Comparison of ENCODE assay signal across 1 cellular context in the genomic region with DNA sequence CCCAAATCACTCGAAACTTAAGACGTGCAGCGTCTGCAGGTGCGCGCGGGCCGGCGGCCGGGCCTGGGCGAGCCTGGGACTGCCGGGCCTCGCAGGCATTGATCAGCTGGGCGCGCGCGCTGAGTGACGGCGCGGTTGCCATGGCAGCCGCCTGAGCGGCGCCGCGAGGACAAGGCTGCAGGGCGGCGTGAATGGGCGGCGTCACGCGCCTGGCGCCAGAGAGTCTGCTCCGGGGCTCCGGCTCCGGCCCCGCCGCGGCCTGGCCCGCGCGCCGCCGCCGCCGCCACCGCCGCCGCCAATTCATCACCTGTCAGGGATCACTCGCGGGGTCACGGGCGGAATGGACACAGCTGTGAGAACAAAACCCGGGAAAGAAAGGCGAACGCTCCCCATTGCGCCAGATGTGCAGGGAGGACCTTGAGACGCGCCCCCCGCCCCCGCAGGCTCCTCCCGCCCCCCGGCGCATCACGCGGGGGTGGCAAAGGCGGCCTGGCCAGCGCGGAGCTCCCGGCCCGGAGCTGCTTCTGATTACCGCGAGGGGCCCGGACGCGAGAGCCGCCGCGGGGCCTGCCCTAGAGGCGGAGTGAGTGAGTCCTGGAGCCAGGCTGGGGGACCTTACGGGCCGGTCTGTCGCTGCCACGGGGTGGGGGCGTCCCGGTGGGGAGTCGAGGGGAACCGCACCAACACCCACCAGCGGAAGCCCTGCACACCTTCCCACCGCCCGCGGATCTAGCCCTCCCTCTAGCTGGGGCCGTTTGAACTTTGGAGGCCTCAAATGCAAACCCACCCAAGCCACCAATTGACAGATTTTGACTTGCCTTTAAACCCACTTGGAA.
A peak's percentile ranks its signal among the peaks of the same experiment; 100 is the strongest.
TF ChIP-seq lines count a peak whose summit lies in the region.

No MANE protein-coding gene starts in this region.

TF ChIP-seq in HepG2, 621 proteins besides CTCF, POLR2A, EP300 and RAD21 (continued from another document and continues in another):
- TF ChIP-seq, protein P1, sequence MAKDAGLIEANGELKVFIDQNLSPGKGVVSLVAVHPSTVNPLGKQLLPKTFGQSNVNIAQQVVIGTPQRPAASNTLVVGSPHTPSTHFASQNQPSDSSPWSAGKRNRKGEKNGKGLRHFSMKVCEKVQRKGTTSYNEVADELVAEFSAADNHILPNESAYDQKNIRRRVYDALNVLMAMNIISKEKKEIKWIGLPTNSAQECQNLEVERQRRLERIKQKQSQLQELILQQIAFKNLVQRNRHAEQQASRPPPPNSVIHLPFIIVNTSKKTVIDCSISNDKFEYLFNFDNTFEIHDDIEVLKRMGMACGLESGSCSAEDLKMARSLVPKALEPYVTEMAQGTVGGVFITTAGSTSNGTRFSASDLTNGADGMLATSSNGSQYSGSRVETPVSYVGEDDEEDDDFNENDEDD (CRISPR knock-in tag; IDR thresholded peaks at IDR 0.05; ENCODE audit: borderline replicate concordance) = peak; percentile 72; the same call in 1 of the 2 replicates
- TF ChIP-seq JUND (CRISPR knock-in tag; IDR thresholded peaks at IDR 0.05) (no peak), NFKB2 (CRISPR knock-in tag; IDR thresholded peaks at IDR 0.05; ENCODE audit: borderline replicate concordance) (peak; percentile 59; the same call in 1 of the 2 replicates), IKZF4 (CRISPR knock-in tag; IDR thresholded peaks at IDR 0.05; ENCODE audit: borderline replicate concordance, low read depth, not compliant biosample characterization) (peak; percentile 75), BHLHE40 (IDR thresholded peaks at IDR 0.05; ENCODE audit: low read length) (peak; percentile 78), HMGXB4 (CRISPR knock-in tag; IDR thresholded peaks at IDR 0.05; ENCODE audit: borderline replicate concordance in 1 of 2, low read depth in 1 of 2) (peak in 1 of 2 experiments; percentile 91; a peak in 2 of 4 replicates), DNMT1 (CRISPR knock-in tag; IDR thresholded peaks at IDR 0.05) (no peak), JARID2 (CRISPR knock-in tag; IDR thresholded peaks at IDR 0.05; ENCODE audit: insufficient replicate concordance) (peak; percentile 25), ZBTB8A (CRISPR knock-in tag; IDR thresholded peaks at IDR 0.05; ENCODE audit: borderline replicate concordance, low read depth) (0 out of 2 replicates have a peak, but pooled peaks have one; percentile 44), NR2C2 (CRISPR knock-in tag; IDR thresholded peaks at IDR 0.05; ENCODE audit: borderline replicate concordance) (peak; percentile 64), ZNF24 (IDR thresholded peaks at IDR 0.05) (no peak), HOXA9 (CRISPR knock-in tag; IDR thresholded peaks at IDR 0.05; ENCODE audit: borderline replicate concordance) (0 out of 2 replicates have a peak, but pooled peaks have one; percentile 24), MLXIP (CRISPR knock-in tag; IDR thresholded peaks at IDR 0.05; ENCODE audit: borderline replicate concordance) (peak; percentile 45; the same call in 1 of the 2 replicates), ZNF800 (CRISPR knock-in tag; IDR thresholded peaks at IDR 0.05) (no peak; the same call in 1 of the 2 replicates), TP53 (CRISPR knock-in tag; conservative IDR thresholded peaks at IDR 0.05) (peak; percentile 82; the same call in 1 of the 2 replicates), ZNF879 (CRISPR knock-in tag; IDR thresholded peaks at IDR 0.05) (0 out of 2 replicates have a peak, but pooled peaks have one; percentile 49), BORCS8-MEF2B (CRISPR knock-in tag; IDR thresholded peaks at IDR 0.05) (peak; percentile 33; the same call in 1 of the 2 replicates), YY1 (IDR thresholded peaks at IDR 0.05; ENCODE audit: insufficient read depth, insufficient replicate concordance, low read depth, low read length) (peak; percentile 80), IKZF1 (IDR thresholded peaks at IDR 0.05) (no peak), BCL6 (CRISPR knock-in tag; IDR thresholded peaks at IDR 0.05) (peak; percentile 87), GZF1 (CRISPR knock-in tag; IDR thresholded peaks at IDR 0.05) (no peak), MAF1 (CRISPR knock-in tag; IDR thresholded peaks at IDR 0.05; ENCODE audit: borderline replicate concordance) (peak; percentile 46; the same call in 1 of the 2 replicates), KAT7 (CRISPR knock-in tag; IDR thresholded peaks at IDR 0.05; ENCODE audit: borderline replicate concordance) (no peak), ZNF432 (CRISPR knock-in tag; IDR thresholded peaks at IDR 0.05; ENCODE audit: borderline replicate concordance) (no peak), ZNF589 (CRISPR knock-in tag; conservative IDR thresholded peaks at IDR 0.05) (no peak), SMC3 (IDR thresholded peaks at IDR 0.05; ENCODE audit: low read length) (no peak), ZC3H13 (CRISPR knock-in tag; IDR thresholded peaks at IDR 0.05) (peak; percentile 75), ZNF777 (CRISPR knock-in tag; IDR thresholded peaks at IDR 0.05) (peak; percentile 40), ZSCAN30 (CRISPR knock-in tag; IDR thresholded peaks at IDR 0.05) (no peak), ZNF563 (CRISPR knock-in tag; IDR thresholded peaks at IDR 0.05) (peak; percentile 69), CREB1 (IDR thresholded peaks at IDR 0.05) (peak; percentile 81; the same call in 1 of the 2 replicates), CREB1 (CRISPR knock-in tag; IDR thresholded peaks at IDR 0.05) (no peak), SRSF9 (IDR thresholded peaks at IDR 0.05; ENCODE audit: borderline replicate concordance, insufficient read depth, low read depth, low read length, poor library complexity, severe bottlenecking) (no peak), ZNF619 (CRISPR knock-in tag; IDR thresholded peaks at IDR 0.05) (no peak), ELF1 (CRISPR knock-in tag; IDR thresholded peaks at IDR 0.05) (no peak), CENPX (CRISPR knock-in tag; IDR thresholded peaks at IDR 0.05) (no peak), SP2 (CRISPR knock-in tag; IDR thresholded peaks at IDR 0.05) (no peak), HMG20B (CRISPR knock-in tag; conservative IDR thresholded peaks at IDR 0.05) (no peak), ZNF343 (CRISPR knock-in tag; IDR thresholded peaks at IDR 0.05) (0 out of 2 replicates have a peak, but pooled peaks have one; percentile 57), ZEB1 (IDR thresholded peaks at IDR 0.05; ENCODE audit: insufficient replicate concordance, low read depth) (no peak), TOPORS (CRISPR knock-in tag; IDR thresholded peaks at IDR 0.05) (no peak; the same call in 1 of the 2 replicates), U2AF2 (IDR thresholded peaks at IDR 0.05; ENCODE audit: low read depth, low read length) (peak; percentile 89; the same call in 1 of the 2 replicates), GATA4 (IDR thresholded peaks at IDR 0.05; ENCODE audit: borderline replicate concordance, low read depth) (0 out of 2 replicates have a peak, but pooled peaks have one; percentile 67), ZNF496 (CRISPR knock-in tag; IDR thresholded peaks at IDR 0.05; ENCODE audit: insufficient replicate concordance) (no peak), SRF (IDR thresholded peaks at IDR 0.05; ENCODE audit: low read depth, low read length) (no peak)
- TF ChIP-seq, protein P2, sequence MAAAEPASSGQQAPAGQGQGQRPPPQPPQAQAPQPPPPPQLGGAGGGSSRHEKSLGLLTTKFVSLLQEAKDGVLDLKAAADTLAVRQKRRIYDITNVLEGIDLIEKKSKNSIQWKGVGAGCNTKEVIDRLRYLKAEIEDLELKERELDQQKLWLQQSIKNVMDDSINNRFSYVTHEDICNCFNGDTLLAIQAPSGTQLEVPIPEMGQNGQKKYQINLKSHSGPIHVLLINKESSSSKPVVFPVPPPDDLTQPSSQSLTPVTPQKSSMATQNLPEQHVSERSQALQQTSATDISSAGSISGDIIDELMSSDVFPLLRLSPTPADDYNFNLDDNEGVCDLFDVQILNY (CRISPR knock-in tag; conservative IDR thresholded peaks at IDR 0.05) = peak; percentile 38; the same call in 1 of the 2 replicates
- TF ChIP-seq, protein P3, sequence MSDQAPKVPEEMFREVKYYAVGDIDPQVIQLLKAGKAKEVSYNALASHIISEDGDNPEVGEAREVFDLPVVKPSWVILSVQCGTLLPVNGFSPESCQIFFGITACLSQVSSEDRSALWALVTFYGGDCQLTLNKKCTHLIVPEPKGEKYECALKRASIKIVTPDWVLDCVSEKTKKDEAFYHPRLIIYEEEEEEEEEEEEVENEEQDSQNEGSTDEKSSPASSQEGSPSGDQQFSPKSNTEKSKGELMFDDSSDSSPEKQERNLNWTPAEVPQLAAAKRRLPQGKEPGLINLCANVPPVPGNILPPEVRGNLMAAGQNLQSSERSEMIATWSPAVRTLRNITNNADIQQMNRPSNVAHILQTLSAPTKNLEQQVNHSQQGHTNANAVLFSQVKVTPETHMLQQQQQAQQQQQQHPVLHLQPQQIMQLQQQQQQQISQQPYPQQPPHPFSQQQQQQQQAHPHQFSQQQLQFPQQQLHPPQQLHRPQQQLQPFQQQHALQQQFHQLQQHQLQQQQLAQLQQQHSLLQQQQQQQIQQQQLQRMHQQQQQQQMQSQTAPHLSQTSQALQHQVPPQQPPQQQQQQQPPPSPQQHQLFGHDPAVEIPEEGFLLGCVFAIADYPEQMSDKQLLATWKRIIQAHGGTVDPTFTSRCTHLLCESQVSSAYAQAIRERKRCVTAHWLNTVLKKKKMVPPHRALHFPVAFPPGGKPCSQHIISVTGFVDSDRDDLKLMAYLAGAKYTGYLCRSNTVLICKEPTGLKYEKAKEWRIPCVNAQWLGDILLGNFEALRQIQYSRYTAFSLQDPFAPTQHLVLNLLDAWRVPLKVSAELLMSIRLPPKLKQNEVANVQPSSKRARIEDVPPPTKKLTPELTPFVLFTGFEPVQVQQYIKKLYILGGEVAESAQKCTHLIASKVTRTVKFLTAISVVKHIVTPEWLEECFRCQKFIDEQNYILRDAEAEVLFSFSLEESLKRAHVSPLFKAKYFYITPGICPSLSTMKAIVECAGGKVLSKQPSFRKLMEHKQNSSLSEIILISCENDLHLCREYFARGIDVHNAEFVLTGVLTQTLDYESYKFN (CRISPR knock-in tag; conservative IDR thresholded peaks at IDR 0.05) = no peak; the same call in 1 of the 2 replicates
- TF ChIP-seq, protein P4, sequence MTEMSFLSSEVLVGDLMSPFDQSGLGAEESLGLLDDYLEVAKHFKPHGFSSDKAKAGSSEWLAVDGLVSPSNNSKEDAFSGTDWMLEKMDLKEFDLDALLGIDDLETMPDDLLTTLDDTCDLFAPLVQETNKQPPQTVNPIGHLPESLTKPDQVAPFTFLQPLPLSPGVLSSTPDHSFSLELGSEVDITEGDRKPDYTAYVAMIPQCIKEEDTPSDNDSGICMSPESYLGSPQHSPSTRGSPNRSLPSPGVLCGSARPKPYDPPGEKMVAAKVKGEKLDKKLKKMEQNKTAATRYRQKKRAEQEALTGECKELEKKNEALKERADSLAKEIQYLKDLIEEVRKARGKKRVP (CRISPR knock-in tag; IDR thresholded peaks at IDR 0.05) = peak in 1 of 2 experiments; percentile 37; a peak in 1 of 4 replicates
- TF ChIP-seq, protein P5, sequence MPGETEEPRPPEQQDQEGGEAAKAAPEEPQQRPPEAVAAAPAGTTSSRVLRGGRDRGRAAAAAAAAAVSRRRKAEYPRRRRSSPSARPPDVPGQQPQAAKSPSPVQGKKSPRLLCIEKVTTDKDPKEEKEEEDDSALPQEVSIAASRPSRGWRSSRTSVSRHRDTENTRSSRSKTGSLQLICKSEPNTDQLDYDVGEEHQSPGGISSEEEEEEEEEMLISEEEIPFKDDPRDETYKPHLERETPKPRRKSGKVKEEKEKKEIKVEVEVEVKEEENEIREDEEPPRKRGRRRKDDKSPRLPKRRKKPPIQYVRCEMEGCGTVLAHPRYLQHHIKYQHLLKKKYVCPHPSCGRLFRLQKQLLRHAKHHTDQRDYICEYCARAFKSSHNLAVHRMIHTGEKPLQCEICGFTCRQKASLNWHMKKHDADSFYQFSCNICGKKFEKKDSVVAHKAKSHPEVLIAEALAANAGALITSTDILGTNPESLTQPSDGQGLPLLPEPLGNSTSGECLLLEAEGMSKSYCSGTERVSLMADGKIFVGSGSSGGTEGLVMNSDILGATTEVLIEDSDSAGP (CRISPR knock-in tag; IDR thresholded peaks at IDR 0.05; ENCODE audit: borderline replicate concordance) = 0 out of 2 replicates have a peak, but pooled peaks have one; percentile 12
